Comparison of ENCODE assay signal across 8 cellular contexts in the genomic region with DNA sequence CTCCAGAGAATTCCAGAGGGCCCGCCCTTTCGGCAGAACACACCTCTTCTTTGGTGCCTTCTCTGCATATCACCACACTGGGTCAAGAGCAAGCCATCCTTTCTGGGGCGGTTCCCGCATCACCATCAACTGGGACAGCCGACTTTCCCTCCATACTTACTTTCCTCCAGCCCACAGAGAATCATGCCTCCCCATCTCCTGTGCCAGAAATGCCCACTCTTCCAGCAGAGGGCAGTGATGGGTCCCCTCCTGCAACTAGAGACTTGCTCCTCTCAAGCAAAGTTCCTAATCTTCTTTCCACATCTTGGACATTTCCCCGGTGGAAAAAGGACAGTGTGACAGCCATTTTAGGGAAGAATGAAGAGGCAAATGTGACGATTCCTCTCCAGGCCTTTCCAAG.
A peak's percentile ranks its signal among the peaks of the same experiment; 100 is the strongest.
DNase-seq lines count a peak whose midpoint lies in the region; ATAC-seq and TF ChIP-seq lines count a peak whose summit lies in the region.

No MANE protein-coding gene starts in this region.

- no peaks in the 10 kb centered on the region for H4K20me1 ChIP-seq in DND-41 (ENCODE audit: insufficient read depth, low read length)

- no peak overlapping the region for H3K4me2 ChIP-seq in DND-41 (ENCODE audit: insufficient read depth, low read length)

- ATAC-seq in DND-41 (ENCODE audit: insufficient read depth, low read depth): 0 out of 3 replicates have a peak, but pooled peaks have one; percentile 45
- peak in 1 of 4 experiments; percentile 37 for ATAC-seq in T-cell (replicated peaks in 1 of 4)
- peak; percentile 69 for ATAC-seq in lung (ENCODE audit: insufficient read depth, low FRiP score)
- no peak for ATAC-seq in HG03159 (IDR thresholded peaks at IDR 0.05; ENCODE audit: unreplicated experiment)
- ATAC-seq in HG03571 (IDR thresholded peaks at IDR 0.05; ENCODE audit: unreplicated experiment): no peak

- WGBS in lung, 2 donors: 51 to 58% methylated on average over 7 of the region's 7 CpGs

- H3K9me3 ChIP-seq in DND-41 (ENCODE audit: insufficient read depth, low read length, severe bottlenecking) (no peaks in the 10 kb centered on the region), lung (ENCODE audit: control insufficient read depth in 2 of 2, insufficient read depth in 1 of 2, low read length in 1 of 2) (no peaks in the 10 kb centered on the region)

- TF ChIP-seq CTCF in DND-41 (IDR thresholded peaks at IDR 0.05; ENCODE audit: borderline replicate concordance, extremely low read depth, low read length, poor library complexity, severe bottlenecking): peak; percentile 68
- TF ChIP-seq CTCF in HFFc6 (IDR thresholded peaks at IDR 0.05): peak; percentile 81
- peak; percentile 17 for TF ChIP-seq CTCF in coronary artery (IDR thresholded peaks at IDR 0.05)
- peak; percentile 42 for TF ChIP-seq CTCF in lung (IDR thresholded peaks at IDR 0.05; ENCODE audit: control extremely low read depth, extremely low read depth)

- peaks cover 42% of the 10 kb centered on the region for H3K36me3 Mint-ChIP-seq in HFFc6 (ENCODE audit: low read depth)
- no peaks in the 10 kb centered on the region for H3K36me3 Mint-ChIP-seq in T-cell

- no peak overlapping the region for H2AFZ ChIP-seq in DND-41 (ENCODE audit: low read depth, low read length)

- H3K4me3 Mint-ChIP-seq in HFFc6 (no peak overlapping the region), T-cell (no peak overlapping the region)

- H3K27me3 Mint-ChIP-seq in HFFc6 (ENCODE audit: insufficient read depth): no peaks in the 10 kb centered on the region
- H3K27me3 Mint-ChIP-seq in T-cell: peaks cover 20 to 21% of the 10 kb centered on the region in 2 donors

- peak; percentile 34 for DNase-seq in DND-41
- DNase-seq in HFFc6: peak; percentile 37
- DNase-seq in T-cell: peak in 20 of 34 experiments; percentile 4 to 34 (median 17)
- DNase-seq in coronary artery (ENCODE audit: low spot score): no peak
- peak; percentile 54 for DNase-seq in lung (ENCODE audit: low spot score)

- no peaks in the 10 kb centered on the region for H3K9me3 Mint-ChIP-seq in HFFc6
- H3K9me3 Mint-ChIP-seq in T-cell: no peaks in the 10 kb centered on the region

- H3K4me1 Mint-ChIP-seq in HFFc6 (ENCODE audit: low read depth): peaks cover 78% of the 10 kb centered on the region
- H3K4me1 Mint-ChIP-seq in T-cell: no peaks in the 10 kb centered on the region

- H3K27ac ChIP-seq in DND-41 (ENCODE audit: low read length) (no peak overlapping the region), coronary artery (no peak overlapping the region), lung (ENCODE audit: low read depth in 1 of 2, low read length in 1 of 2) (no peak overlapping the region), temporal lobe (ENCODE audit: low read depth, low read length) (peak overlapping the region; percentile 49)

- CTCF ChIA-PET in T-cell (lab: Charles Lee): interaction anchor here in 1 of 2 donors (1.1 kb wide), 1 partner anchor 200 kb away, joined by 3 read pairs; no protein-coding TSS in a partner anchor

- peaks cover 21% of the 10 kb centered on the region for H3K27me3 ChIP-seq in DND-41 (ENCODE audit: insufficient read depth, low read length, poor library complexity)
- H3K27me3 ChIP-seq in lung (ENCODE audit: control insufficient read depth, insufficient read depth): no peaks in the 10 kb centered on the region

- peak overlapping the region; percentile 29; the same call in 1 of the 2 replicates for H3K27ac Mint-ChIP-seq in HFFc6
- no peak overlapping the region for H3K27ac Mint-ChIP-seq in T-cell

- H3K36me3 ChIP-seq in DND-41 (ENCODE audit: insufficient read depth, low read length) (no peaks in the 10 kb centered on the region), lung (ENCODE audit: control insufficient read depth in 2 of 2, insufficient read depth in 2 of 2, low read length in 2 of 2) (no peaks in the 10 kb centered on the region)

- H3K4me1 ChIP-seq in DND-41 (ENCODE audit: insufficient read depth, low read length) (no peaks in the 10 kb centered on the region), lung (ENCODE audit: control insufficient read depth in 2 of 2, insufficient read depth in 2 of 2, low read length in 2 of 2) (no peaks in the 10 kb centered on the region)

- H3K4me3 ChIP-seq in DND-41 (ENCODE audit: low read depth in 1 of 2, low read length in 2 of 2) (no peak overlapping the region), coronary artery (no peak overlapping the region), lung (no peak overlapping the region)

- H3K9ac ChIP-seq in DND-41 (ENCODE audit: low read depth, low read length): no peak overlapping the region

- no peaks in the 10 kb centered on the region for H3K79me2 ChIP-seq in DND-41 (ENCODE audit: insufficient read depth, low read length)

- POLR2A ChIA-PET in T-cell (lab: Charles Lee): no interaction called here

Comparison
In these comparisons a context has a peak if more than half of its experiments do, and no peak if none do; other contexts are left out.
1. ATAC-seq: peak in DND-41 (single experiment) and lung (single experiment); none in HG03159 (single experiment) and HG03571 (single experiment).
2. CTCF ChIP-seq: peak in every context shown above with its lines; median percentile 81 in HFFc6; 68 in DND-41; 42 in lung; 17 in coronary artery.